Comparison of ENCODE assay signal across 24 cellular contexts in the genomic region with DNA sequence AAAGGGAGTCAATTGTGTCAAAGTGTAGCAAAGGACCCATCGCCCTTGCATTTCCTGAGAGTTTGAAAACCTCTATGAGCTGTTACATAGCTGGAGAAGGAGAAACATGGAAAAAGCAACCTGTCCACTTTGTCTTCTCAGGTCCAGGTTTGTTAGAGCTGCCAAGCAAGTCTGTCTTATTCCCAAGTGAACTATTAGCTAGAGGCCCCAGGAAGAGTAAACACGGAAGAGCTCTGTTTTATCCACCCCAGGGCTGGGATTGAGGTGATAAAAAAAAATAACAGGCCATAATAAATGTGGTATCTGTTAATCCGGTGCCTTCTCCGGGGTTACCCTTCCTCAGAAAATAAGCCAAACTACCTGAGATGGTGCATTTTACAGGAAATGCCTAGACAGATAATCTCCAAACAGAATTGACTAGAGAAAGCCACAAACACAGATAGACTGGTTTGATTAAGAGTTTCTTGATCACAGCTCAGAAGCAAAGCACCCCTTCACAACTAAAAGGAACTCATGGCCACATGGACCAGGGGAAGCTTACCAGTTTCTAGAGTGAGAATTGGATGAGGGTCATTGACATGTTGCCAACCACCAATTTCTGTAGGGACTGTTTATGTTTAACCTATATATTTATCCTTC. TPM values are rescaled to one million over a fixed set of nuclear protein-coding genes. Genes with fewer than 3 reads are reported as not detected.
DNase-seq lines count a peak whose midpoint lies in the region; ATAC-seq and TF ChIP-seq lines count a peak whose summit lies in the region.
"Had no signal": no experiment of that assay in that cellular context is flagged by ENCODE, and none has a peak within 500 bp of the region (broad histone marks: within the 10 kb centered on the region; RNA-seq: fewer than 3 reads in every experiment).

No MANE protein-coding gene starts in this region.

- H3K4me3 Mint-ChIP-seq in Caco-2 (ENCODE audit: unreplicated experiment) (no peak overlapping the region), T-cell (no peak overlapping the region)
- H3K4me3 Mint-ChIP-seq: activated naive CD8-positive, alpha-beta T cell; CD14-positive monocyte; stimulated activated memory B cell treated with anti-CD40 and anti-IgM and Interleukin-4, amounts not matched to agents 10 μg/mL and 1 μg/mL and 100 μg/mL, for 72 hours had no signal

- TF ChIP-seq CTCF in C4-2B (conservative IDR thresholded peaks at IDR 0.05) (no peak), Caco-2 (IDR thresholded peaks at IDR 0.05; ENCODE audit: insufficient read depth in 1 of 2, low read depth in 1 of 2, low read length in 1 of 2, severe bottlenecking in 1 of 2, unreplicated experiment in 1 of 2) (no peak), mammary epithelial cell (conservative IDR thresholded peaks at IDR 0.05 in 1 of 2, IDR thresholded peaks at IDR 0.05 in 1 of 2; ENCODE audit: extremely low read depth in 1 of 2, insufficient read depth in 1 of 2, low read depth in 1 of 2, low read length in 2 of 2) (no peak)

- H3K4me1 ChIP-seq in Caco-2 (peaks cover 20% of the 10 kb centered on the region), mammary epithelial cell (ENCODE audit: insufficient read depth, low read length) (peaks cover 19% of the 10 kb centered on the region)
- H3K4me1 ChIP-seq: psoas muscle, SJSA1 had no signal

- dilution Hi-C loops in mammary epithelial cell (cut with HindIII; ENCODE audit: low sequenced_read_pairs), result no loop called here

- POLR2A ChIA-PET in Caco-2 (lab: Charles Lee), result interaction anchor here (0.8 kb wide), 1 partner anchor 36 kb away, joined by 13 read pairs; the partner anchor contains the start of gene RELL1
- POLR2A ChIA-PET in T-cell (lab: Charles Lee), result no interaction called here

- H3K4me2 ChIP-seq in mammary epithelial cell (ENCODE audit: insufficient read depth, low read depth, low read length), result no peak overlapping the region

- no peaks in the 10 kb centered on the region for H3K79me2 ChIP-seq in mammary epithelial cell (ENCODE audit: insufficient read depth, low read length)

- 72% methylated on average over 4 of the region's 4 CpGs for WGBS in mammary epithelial cell (ENCODE audit: low coverage, missing lambda C conversion rate)

- no peak overlapping the region for H3K4me3 ChIP-seq in Caco-2 (ENCODE audit: low read depth, low read length)
- H3K4me3 ChIP-seq in mammary epithelial cell (replicated peaks in 1 of 3; ENCODE audit: insufficient read depth in 1 of 3, low read depth in 2 of 3, low read length in 3 of 3), result no peak overlapping the region
- H3K4me3 ChIP-seq in H7 (ENCODE audit: insufficient read depth, low read depth, low read length), result no peak overlapping the region
- H3K4me3 ChIP-seq: psoas muscle, SJSA1, thoracic aorta had no signal

- H3K9ac ChIP-seq in mammary epithelial cell (ENCODE audit: insufficient read depth, low read length), result no peak overlapping the region

- H3K27ac Mint-ChIP-seq in Caco-2 (ENCODE audit: unreplicated experiment) (peak overlapping the region; percentile 26), T-cell (peak overlapping the region; percentile 53 to 73)
- H3K27ac Mint-ChIP-seq: activated naive CD8-positive, alpha-beta T cell; CD14-positive monocyte; stimulated activated memory B cell treated with anti-CD40 and anti-IgM and Interleukin-4, amounts not matched to agents 10 μg/mL and 1 μg/mL and 100 μg/mL, for 72 hours had no signal

- H3K27me3 Mint-ChIP-seq in Caco-2 (ENCODE audit: insufficient read depth, unreplicated experiment), result no peaks in the 10 kb centered on the region
- H3K27me3 Mint-ChIP-seq in T-cell, result peaks cover 0 to 2% of the 10 kb centered on the region in 2 donors
- H3K27me3 Mint-ChIP-seq: activated naive CD8-positive, alpha-beta T cell had no signal

- intact Hi-C loops in Caco-2 (cut with micrococcal nuclease; ENCODE audit: unreplicated experiment), result no loop called here
- intact Hi-C loops in left colon (cut with DNase I, micrococcal nuclease), result no loop called here
- intact Hi-C loops in mammary epithelial cell (cut with micrococcal nuclease), result no loop called here

- no peaks in the 10 kb centered on the region for H3K36me3 Mint-ChIP-seq in Caco-2 (ENCODE audit: insufficient read depth, unreplicated experiment)
- H3K36me3 Mint-ChIP-seq in T-cell, result no peaks in the 10 kb centered on the region
- H3K36me3 Mint-ChIP-seq: activated naive CD8-positive, alpha-beta T cell; CD14-positive monocyte; stimulated activated memory B cell treated with anti-CD40 and anti-IgM and Interleukin-4, amounts not matched to agents 10 μg/mL and 1 μg/mL and 100 μg/mL, for 72 hours had no signal

- H3K9me3 ChIP-seq in Caco-2 (no peaks in the 10 kb centered on the region), mammary epithelial cell (replicated peaks; ENCODE audit: insufficient read depth, low read length) (no peaks in the 10 kb centered on the region)
- H3K9me3 ChIP-seq: psoas muscle, SJSA1, thoracic aorta had no signal

- H3K36me3 ChIP-seq in Caco-2 (ENCODE audit: control insufficient read depth, insufficient read depth, low read length) (no peaks in the 10 kb centered on the region), mammary epithelial cell (ENCODE audit: insufficient read depth, low read length) (no peaks in the 10 kb centered on the region), H7 (replicated peaks; ENCODE audit: control insufficient read depth, insufficient read depth, low read length) (no peaks in the 10 kb centered on the region)
- H3K36me3 ChIP-seq: SJSA1, thoracic aorta had no signal

- H3K9me3 Mint-ChIP-seq in Caco-2 (ENCODE audit: unreplicated experiment), result no peaks in the 10 kb centered on the region
- H3K9me3 Mint-ChIP-seq in T-cell, result peaks cover 0 to 5% (median 0%) of the 10 kb centered on the region in 3 donors
- H3K9me3 Mint-ChIP-seq: stimulated activated memory B cell treated with anti-CD40 and anti-IgM and Interleukin-4, amounts not matched to agents 10 μg/mL and 1 μg/mL and 100 μg/mL, for 72 hours had no signal

- H3K4me1 Mint-ChIP-seq in Caco-2 (ENCODE audit: low read depth, unreplicated experiment), result peaks cover 22% of the 10 kb centered on the region
- peaks cover 15 to 20% (median 15%) of the 10 kb centered on the region in 3 donors for H3K4me1 Mint-ChIP-seq in T-cell
- H3K4me1 Mint-ChIP-seq: stimulated activated memory B cell treated with anti-CD40 and anti-IgM and Interleukin-4, amounts not matched to agents 10 μg/mL and 1 μg/mL and 100 μg/mL, for 72 hours had no signal

- no peak overlapping the region for H2AFZ ChIP-seq in mammary epithelial cell (ENCODE audit: low read depth, low read length)

- in situ Hi-C loops in mammary epithelial cell (cut with MboI; ENCODE audit: low sequenced_read_pairs in 2 of 2), result no loop called here

- peak overlapping the region; percentile 72 for H3K27ac ChIP-seq in C4-2B
- H3K27ac ChIP-seq in mammary epithelial cell (ENCODE audit: insufficient read depth, low read depth, low read length), result no peak overlapping the region
- H3K27ac ChIP-seq: psoas muscle, SJSA1, thoracic aorta had no signal

- CTCF ChIA-PET in Caco-2 (lab: Charles Lee), result interaction anchor here (0.7 to 0.8 kb wide), 2 partner anchors 18 to 119 kb away, joined by 3 to 5 read pairs; no protein-coding TSS in a partner anchor
- CTCF ChIA-PET in T-cell (lab: Charles Lee), result no interaction called here
- CTCF ChIA-PET in mammary epithelial cell (lab: Charles Lee; ENCODE audit: low non-redundant PET), result no interaction called here

- H3K27me3 ChIP-seq in Caco-2 (replicated peaks; ENCODE audit: control insufficient read depth, insufficient read depth, low read length), result no peaks in the 10 kb centered on the region
- no peaks in the 10 kb centered on the region for H3K27me3 ChIP-seq in mammary epithelial cell (ENCODE audit: insufficient read depth, low read length)
- no peaks in the 10 kb centered on the region for H3K27me3 ChIP-seq in H7 (ENCODE audit: control insufficient read depth, insufficient read depth, low read length)
- H3K27me3 ChIP-seq: SJSA1 had no signal

- DNase-seq in Caco-2 (peak in 1 of 2 experiments; percentile 39), T-cell (no peak), left colon (no peak), mammary epithelial cell (no peak), H7 (no peak), NCI-H1105 (lab: John Stamatoyannopoulos, UW) (no peak)
- DNase-seq: activated T-cell treated with anti-CD3 and anti-CD28 coated beads, Interleukin-2, amount 50 U/mL, for 48 hours; cerebellar nuclear complex; DMS79 treated with DMSO at 0.1 percent for 48 hours; foreskin melanocyte; hippocampal formation; Kasumi-1; left ventricle myocardium superior; NCI-H1092 treated with DMSO at 0.1 percent for 48 hours; NCI-H446 treated with DMSO at 0.1 percent for 48 hours; psoas muscle; stimulated activated CD4-positive, alpha-beta T cell treated with anti-CD3 and anti-CD28 coated beads, Interleukin-1b, Interleukin-23, amount 100 ng/mL, for 48 hours had no signal

- no peaks in the 10 kb centered on the region for H4K20me1 ChIP-seq in mammary epithelial cell (ENCODE audit: insufficient read depth, low read length)

- BruUV-seq in Caco-2 (replicated peaks; lab: Mats Ljungman, UMichigan), result no TSS peak
- BruUV-seq in mammary epithelial cell (replicated peaks; lab: Mats Ljungman, UMichigan), result no TSS peak

- ATAC-seq in T-cell (replicated peaks in 1 of 4) (peak; percentile 40 to 60 (median 58)), left colon (peak; percentile 74), esophagus mucosa (no peak)
- ATAC-seq: left ventricle myocardium superior; psoas muscle; stimulated activated memory B cell treated with anti-CD40 and anti-IgM and Interleukin-4, amounts not matched to agents 10 μg/mL and 1 μg/mL and 100 μg/mL, for 72 hours had no signal

RNA-seq across cellular contexts. Expression of gene RELL1, which starts 35.9 kb away (rescaled TPM):
- total RNA-seq in Caco-2 (2022), result 45.3 and 48.5 TPM in 2 replicates
- 10 to 100 TPM; 21.6 to 30.1 (median 25.9) TPM for total RNA-seq in T-cell
- total RNA-seq in left colon, result 10 to 100 TPM; 53.7 to 75.0 TPM
- total RNA-seq in mammary epithelial cell, result 10 to 100 TPM; 35.7 to 93.2 TPM
- 12.8 TPM for polyA plus RNA-seq in mammary epithelial cell
- 29.2 TPM for polyA minus RNA-seq in mammary epithelial cell
- 18.7 TPM for total RNA-seq in esophagus mucosa
- 19.1 and 25.2 TPM in 2 replicates for total RNA-seq in H7 (2014; rRNA removed; shearing (Covaris generic))
